10 cellular contexts compared by ENCODE assay signal in genomic region chr10:49606981-49607535, GRCh38.
A peak's percentile ranks its signal among the peaks of the same experiment; 100 is the strongest.
DNase-seq lines count a peak whose midpoint lies in the region; ATAC-seq and TF ChIP-seq lines count a peak whose summit lies in the region.
"Had no signal": no experiment of that assay in that cellular context is flagged by ENCODE, and none has a peak within 500 bp of the region (broad histone marks: within the 10 kb centered on the region; RNA-seq: fewer than 3 reads in every experiment).

No MANE protein-coding gene starts in this region.

- H3K27ac Mint-ChIP-seq in activated naive CD8-positive, alpha-beta T cell treated with anti-CD3 and anti-CD28 coated beads, Interleukin-2, amount 50 U/mL, for 24 hours, result no peak overlapping the region
- H3K27ac Mint-ChIP-seq: T-helper 1 cell treated with Interleukin-12 subunit alpha and Interleukin-12 subunit beta and Interleukin-4 antibody, amounts not matched to agents 30 μg/mL and 1 μg/mL, for 36 hours had no signal

- ATAC-seq in HG02981 (IDR thresholded peaks at IDR 0.05; ENCODE audit: unreplicated experiment), result peak; percentile 63
- ATAC-seq in activated naive CD8-positive, alpha-beta T cell treated with anti-CD3 and anti-CD28 coated beads, Interleukin-2, amount 50 U/mL, for 24 hours, result no peak
- ATAC-seq in GM19397 (IDR thresholded peaks at IDR 0.05; ENCODE audit: unreplicated experiment), result no peak

- no peak overlapping the region for H3K9ac ChIP-seq in SK-N-MC (ENCODE audit: insufficient read length)

- H3K36me3 Mint-ChIP-seq in activated naive CD8-positive, alpha-beta T cell treated with anti-CD3 and anti-CD28 coated beads, Interleukin-2, amount 50 U/mL, for 24 hours (ENCODE audit: low read depth), result peaks cover 6% of the 10 kb centered on the region

- H3K27me3 Mint-ChIP-seq in activated naive CD8-positive, alpha-beta T cell treated with anti-CD3 and anti-CD28 coated beads, Interleukin-2, amount 50 U/mL, for 24 hours, result peaks cover 70% of the 10 kb centered on the region

- TF ChIP-seq CTCF in GM13976 (IDR thresholded peaks at IDR 0.05; ENCODE audit: borderline replicate concordance, control extremely low read depth, extremely low read depth, insufficient read depth, missing control alignments), result no peak

- H3K4me3 ChIP-seq in SK-N-MC, result no peak overlapping the region
- H3K4me3 ChIP-seq: vagina had no signal

- in situ Hi-C loops in GM13976 (cut with MboI; ENCODE audit: low sequenced_read_pairs, unreplicated experiment), result no loop called here

- no peaks in the 10 kb centered on the region for H3K9me3 Mint-ChIP-seq in activated naive CD8-positive, alpha-beta T cell treated with anti-CD3 and anti-CD28 coated beads, Interleukin-2, amount 50 U/mL, for 24 hours

- H3K4me3 Mint-ChIP-seq in activated naive CD8-positive, alpha-beta T cell treated with anti-CD3 and anti-CD28 coated beads, Interleukin-2, amount 50 U/mL, for 24 hours, result no peak overlapping the region
- H3K4me3 Mint-ChIP-seq: T-helper 1 cell treated with Interleukin-12 subunit alpha and Interleukin-12 subunit beta and Interleukin-4 antibody, amounts not matched to agents 30 μg/mL and 1 μg/mL, for 36 hours had no signal

- H3K4me1 Mint-ChIP-seq in activated naive CD8-positive, alpha-beta T cell treated with anti-CD3 and anti-CD28 coated beads, Interleukin-2, amount 50 U/mL, for 24 hours, result no peaks in the 10 kb centered on the region

- DNase-seq in GM13976 (ENCODE audit: low spot score) (peak; percentile 90), SK-N-MC (ENCODE audit: low read depth, low spot score) (peak; percentile 53), iPS-NIHi7 (ENCODE audit: extremely low spot score) (peak; percentile 93), NCI-H2171 treated with DMSO at 0.1 percent for 48 hours (lab: John Stamatoyannopoulos, UW) (no peak)
- peak; percentile 78 for DNase-seq in activated naive CD8-positive, alpha-beta T cell treated with anti-CD3 and anti-CD28 coated beads, Interleukin-2, amount 50 U/mL, for 24 hours
- peak; percentile 18 to 32 for DNase-seq in stimulated activated CD4-positive, alpha-beta T cell treated with anti-CD3 and anti-CD28 coated beads, Interleukin-1b, Interleukin-23, amount 100 ng/mL, for 1 hour (ENCODE audit: low read depth in 2 of 2)

- H3K36me3 ChIP-seq in SK-N-MC (ENCODE audit: insufficient read depth, low read length), result no peaks in the 10 kb centered on the region
- H3K36me3 ChIP-seq: vagina had no signal

- no peaks in the 10 kb centered on the region for H3K9me3 ChIP-seq in SK-N-MC (ENCODE audit: low read depth, low read length)
- H3K9me3 ChIP-seq: vagina had no signal

- no peak overlapping the region for H3K27ac ChIP-seq in SK-N-MC
- H3K27ac ChIP-seq: vagina had no signal
